In the genomic region with DNA sequence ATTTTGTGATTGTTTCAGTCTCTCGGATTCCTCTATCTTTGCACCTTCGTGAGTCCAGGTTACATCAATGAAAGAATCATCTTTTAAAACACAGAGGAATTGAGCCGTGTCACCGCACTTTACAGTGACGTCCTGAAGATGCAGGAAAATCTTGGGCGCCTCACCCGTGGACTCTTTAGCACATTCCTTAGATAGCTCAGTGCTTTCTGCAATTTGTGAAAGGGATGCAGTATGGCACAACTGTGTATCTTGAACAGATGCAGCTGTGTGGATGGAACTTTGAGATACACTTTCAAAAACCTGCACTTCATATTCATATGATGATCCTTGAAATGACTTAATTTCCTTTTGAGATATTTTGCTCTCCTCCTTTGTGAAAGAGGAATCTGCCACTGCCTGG, we compare ENCODE assay signal across 10 cellular contexts. TPM values are rescaled to one million over a fixed set of nuclear protein-coding genes. Genes with fewer than 3 reads are reported as not detected.
"Had no signal": no experiment of that assay in that cellular context is flagged by ENCODE, and none has a peak within 500 bp of the region (broad histone marks: within the 10 kb centered on the region; RNA-seq: fewer than 3 reads in every experiment).

No MANE protein-coding gene starts in this region.

- H3K4me1 ChIP-seq: stomach had no signal

- H3K27me3 ChIP-seq: foreskin keratinocyte, stomach had no signal

- H3K27ac ChIP-seq: foreskin keratinocyte, stomach, thoracic aorta had no signal

- H3K36me3 ChIP-seq: stomach, thoracic aorta had no signal

- ATAC-seq: activated CD4-positive, CD25-positive, alpha-beta regulatory T cell treated with anti-CD3 and anti-CD28 coated beads, Interleukin-2, amount 50 U/mL, for 24 hours; left lobe of liver had no signal

- DNase-seq: activated effector memory CD4-positive, alpha-beta T cell treated with Interleukin-2 at 50 U/mL for 16 hours; immature natural killer cell; stimulated activated CD4-positive, alpha-beta T cell treated with anti-CD3 and anti-CD28 coated beads, Interleukin-15, amount 100 ng/mL, for 24 hours; stimulated activated CD4-positive, alpha-beta T cell treated with anti-CD3 and anti-CD28 coated beads, Interleukin-4, amount 100 ng/mL, for 4 hours; stomach had no signal

- H3K4me3 ChIP-seq: stomach, thoracic aorta had no signal

- H3K9me3 ChIP-seq: stomach, thoracic aorta had no signal

RNA-seq across cellular contexts. Expression of gene TTN, which starts 50.9 kb away (rescaled TPM):
- total RNA-seq: chondrocyte, foreskin keratinocyte had no signal
- polyA plus RNA-seq: foreskin keratinocyte had no signal
